1 cellular context compared by ENCODE assay signal in the genomic region with DNA sequence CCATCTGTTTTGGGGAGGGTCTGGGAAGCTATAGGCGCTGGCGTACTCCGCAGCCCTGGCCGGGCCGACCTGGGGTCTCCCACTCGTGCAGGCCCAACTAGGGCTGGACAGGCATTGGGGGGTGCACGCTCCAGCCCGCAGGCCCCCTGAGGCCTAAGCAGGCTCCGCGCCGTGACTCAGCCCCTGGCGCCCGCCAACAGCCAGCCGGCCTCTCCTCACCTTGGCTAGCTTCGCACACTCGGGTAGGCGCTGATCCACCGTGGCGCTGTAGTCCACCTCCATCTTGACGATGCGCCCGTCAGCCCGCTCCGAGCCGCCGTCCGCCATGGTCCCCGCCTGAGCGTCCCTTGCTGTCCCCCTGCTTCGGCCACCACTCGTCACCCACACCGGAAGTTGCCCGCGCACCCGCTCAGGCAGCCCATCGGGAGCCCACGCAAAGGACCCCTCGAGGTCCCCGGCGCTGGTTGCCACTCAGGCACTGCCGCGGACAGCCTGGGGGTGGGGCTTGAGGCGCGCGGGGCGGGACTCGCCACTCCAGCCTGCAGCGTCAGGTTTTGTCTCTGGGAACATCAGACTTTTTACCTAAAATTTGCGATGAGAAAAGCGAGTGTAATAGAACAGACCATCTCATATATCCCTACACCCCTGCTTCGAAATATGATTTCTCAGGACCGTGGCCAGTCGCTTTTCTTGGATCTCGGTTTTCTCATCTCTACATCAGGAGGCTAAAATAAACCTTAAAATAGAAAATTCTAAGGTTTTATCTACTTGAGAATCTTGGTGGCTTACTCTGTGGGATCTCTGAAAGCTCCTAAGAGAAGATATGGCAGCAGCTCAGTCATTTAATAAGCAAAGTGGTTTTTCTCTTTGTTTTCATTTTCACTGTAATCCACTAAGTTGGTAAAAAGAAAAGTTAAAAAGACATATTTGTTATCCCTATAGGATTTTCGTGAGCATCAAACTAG.
A peak's percentile ranks its signal among the peaks of the same experiment; 100 is the strongest.
TF ChIP-seq lines count a peak whose summit lies in the region.

A gene (minus strand): TSS at position 385 of the 965 bp plus-strand sequence. CDS start 58 bp downstream, at position 327.

TF ChIP-seq in HepG2, 621 proteins besides CTCF, POLR2A, EP300 and RAD21 (continued from another document and continues in another):
- TF ChIP-seq, protein P1, sequence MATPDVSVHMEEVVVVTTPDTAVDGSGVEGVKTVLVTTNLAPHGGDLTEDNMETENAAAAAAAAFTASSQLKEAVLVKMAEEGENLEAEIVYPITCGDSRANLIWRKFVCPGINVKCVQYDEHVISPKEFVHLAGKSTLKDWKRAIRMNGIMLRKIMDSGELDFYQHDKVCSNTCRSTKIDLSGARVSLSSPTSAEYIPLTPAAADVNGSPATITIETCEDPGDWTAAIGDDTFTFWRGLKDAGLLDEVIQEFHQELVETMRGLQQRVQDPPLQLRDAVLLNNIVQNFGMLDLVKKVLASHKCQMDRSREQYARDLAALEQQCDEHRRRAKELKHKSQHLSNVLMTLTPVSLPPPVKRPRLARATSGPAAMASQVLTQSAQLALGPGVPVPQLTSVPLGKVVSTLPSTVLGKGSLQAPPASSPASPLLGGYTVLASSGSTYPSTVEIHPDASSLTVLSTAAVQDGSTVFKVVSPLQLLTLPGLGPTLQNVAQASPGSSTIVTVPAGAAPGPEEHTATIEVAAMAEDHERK (CRISPR knock-in tag; IDR thresholded peaks at IDR 0.05; ENCODE audit: low read depth): peak; percentile 72; the same call in 1 of the 2 replicates
- TF ChIP-seq ZNF354B (CRISPR knock-in tag; IDR thresholded peaks at IDR 0.05) (0 out of 2 replicates have a peak, but pooled peaks have one; percentile 28), SOX6 (IDR thresholded peaks at IDR 0.05) (no peak), SOX6 (CRISPR knock-in tag; IDR thresholded peaks at IDR 0.05) (peak; percentile 76), NONO (IDR thresholded peaks at IDR 0.05) (no peak), NONO (CRISPR knock-in tag; conservative IDR thresholded peaks at IDR 0.05) (peak; percentile 97), SMAD3 (CRISPR knock-in tag; IDR thresholded peaks at IDR 0.05) (peak; percentile 83), ZNF460 (CRISPR knock-in tag; IDR thresholded peaks at IDR 0.05; ENCODE audit: borderline replicate concordance) (no peak; the same call in 1 of the 2 replicates), ZNF343 (CRISPR knock-in tag; IDR thresholded peaks at IDR 0.05) (peak; percentile 80; the same call in 1 of the 2 replicates), ZNF816 (CRISPR knock-in tag; IDR thresholded peaks at IDR 0.05; ENCODE audit: borderline replicate concordance) (peak; percentile 98), MLLT10 (CRISPR knock-in tag; IDR thresholded peaks at IDR 0.05) (no peak), ZIK1 (CRISPR knock-in tag; IDR thresholded peaks at IDR 0.05; ENCODE audit: borderline replicate concordance, low read depth) (peak; percentile 92), SOX5 (CRISPR knock-in tag; IDR thresholded peaks at IDR 0.05; ENCODE audit: borderline replicate concordance) (peak; percentile 54; the same call in 1 of the 2 replicates), PHF21A (CRISPR knock-in tag; IDR thresholded peaks at IDR 0.05) (peak; percentile 74; the same call in 1 of the 2 replicates), ZNF761 (CRISPR knock-in tag; conservative IDR thresholded peaks at IDR 0.05) (no peak; the same call in 1 of the 2 replicates), ZNF772 (CRISPR knock-in tag; IDR thresholded peaks at IDR 0.05) (peak; percentile 92; the same call in 1 of the 2 replicates), TGIF2 (CRISPR knock-in tag; IDR thresholded peaks at IDR 0.05) (peak; percentile 90)
- TF ChIP-seq, protein P2, sequence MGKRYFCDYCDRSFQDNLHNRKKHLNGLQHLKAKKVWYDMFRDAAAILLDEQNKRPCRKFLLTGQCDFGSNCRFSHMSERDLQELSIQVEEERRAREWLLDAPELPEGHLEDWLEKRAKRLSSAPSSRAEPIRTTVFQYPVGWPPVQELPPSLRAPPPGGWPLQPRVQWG (CRISPR knock-in tag; IDR thresholded peaks at IDR 0.05; ENCODE audit: borderline replicate concordance, low read depth): no peak
- TF ChIP-seq, protein P3, sequence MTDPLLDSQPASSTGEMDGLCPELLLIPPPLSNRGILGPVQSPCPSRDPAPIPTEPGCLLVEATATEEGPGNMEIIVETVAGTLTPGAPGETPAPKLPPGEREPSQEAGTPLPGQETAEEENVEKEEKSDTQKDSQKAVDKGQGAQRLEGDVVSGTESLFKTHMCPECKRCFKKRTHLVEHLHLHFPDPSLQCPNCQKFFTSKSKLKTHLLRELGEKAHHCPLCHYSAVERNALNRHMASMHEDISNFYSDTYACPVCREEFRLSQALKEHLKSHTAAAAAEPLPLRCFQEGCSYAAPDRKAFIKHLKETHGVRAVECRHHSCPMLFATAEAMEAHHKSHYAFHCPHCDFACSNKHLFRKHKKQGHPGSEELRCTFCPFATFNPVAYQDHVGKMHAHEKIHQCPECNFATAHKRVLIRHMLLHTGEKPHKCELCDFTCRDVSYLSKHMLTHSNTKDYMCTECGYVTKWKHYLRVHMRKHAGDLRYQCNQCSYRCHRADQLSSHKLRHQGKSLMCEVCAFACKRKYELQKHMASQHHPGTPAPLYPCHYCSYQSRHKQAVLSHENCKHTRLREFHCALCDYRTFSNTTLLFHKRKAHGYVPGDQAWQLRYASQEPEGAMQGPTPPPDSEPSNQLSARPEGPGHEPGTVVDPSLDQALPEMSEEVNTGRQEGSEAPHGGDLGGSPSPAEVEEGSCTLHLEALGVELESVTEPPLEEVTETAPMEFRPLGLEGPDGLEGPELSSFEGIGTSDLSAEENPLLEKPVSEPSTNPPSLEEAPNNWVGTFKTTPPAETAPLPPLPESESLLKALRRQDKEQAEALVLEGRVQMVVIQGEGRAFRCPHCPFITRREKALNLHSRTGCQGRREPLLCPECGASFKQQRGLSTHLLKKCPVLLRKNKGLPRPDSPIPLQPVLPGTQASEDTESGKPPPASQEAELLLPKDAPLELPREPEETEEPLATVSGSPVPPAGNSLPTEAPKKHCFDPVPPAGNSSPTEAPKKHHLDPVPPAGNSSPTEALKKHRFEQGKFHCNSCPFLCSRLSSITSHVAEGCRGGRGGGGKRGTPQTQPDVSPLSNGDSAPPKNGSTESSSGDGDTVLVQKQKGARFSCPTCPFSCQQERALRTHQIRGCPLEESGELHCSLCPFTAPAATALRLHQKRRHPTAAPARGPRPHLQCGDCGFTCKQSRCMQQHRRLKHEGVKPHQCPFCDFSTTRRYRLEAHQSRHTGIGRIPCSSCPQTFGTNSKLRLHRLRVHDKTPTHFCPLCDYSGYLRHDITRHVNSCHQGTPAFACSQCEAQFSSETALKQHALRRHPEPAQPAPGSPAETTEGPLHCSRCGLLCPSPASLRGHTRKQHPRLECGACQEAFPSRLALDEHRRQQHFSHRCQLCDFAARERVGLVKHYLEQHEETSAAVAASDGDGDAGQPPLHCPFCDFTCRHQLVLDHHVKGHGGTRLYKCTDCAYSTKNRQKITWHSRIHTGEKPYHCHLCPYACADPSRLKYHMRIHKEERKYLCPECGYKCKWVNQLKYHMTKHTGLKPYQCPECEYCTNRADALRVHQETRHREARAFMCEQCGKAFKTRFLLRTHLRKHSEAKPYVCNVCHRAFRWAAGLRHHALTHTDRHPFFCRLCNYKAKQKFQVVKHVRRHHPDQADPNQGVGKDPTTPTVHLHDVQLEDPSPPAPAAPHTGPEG (CRISPR knock-in tag; IDR thresholded peaks at IDR 0.05): peak; percentile 91
- TF ChIP-seq, protein P4, sequence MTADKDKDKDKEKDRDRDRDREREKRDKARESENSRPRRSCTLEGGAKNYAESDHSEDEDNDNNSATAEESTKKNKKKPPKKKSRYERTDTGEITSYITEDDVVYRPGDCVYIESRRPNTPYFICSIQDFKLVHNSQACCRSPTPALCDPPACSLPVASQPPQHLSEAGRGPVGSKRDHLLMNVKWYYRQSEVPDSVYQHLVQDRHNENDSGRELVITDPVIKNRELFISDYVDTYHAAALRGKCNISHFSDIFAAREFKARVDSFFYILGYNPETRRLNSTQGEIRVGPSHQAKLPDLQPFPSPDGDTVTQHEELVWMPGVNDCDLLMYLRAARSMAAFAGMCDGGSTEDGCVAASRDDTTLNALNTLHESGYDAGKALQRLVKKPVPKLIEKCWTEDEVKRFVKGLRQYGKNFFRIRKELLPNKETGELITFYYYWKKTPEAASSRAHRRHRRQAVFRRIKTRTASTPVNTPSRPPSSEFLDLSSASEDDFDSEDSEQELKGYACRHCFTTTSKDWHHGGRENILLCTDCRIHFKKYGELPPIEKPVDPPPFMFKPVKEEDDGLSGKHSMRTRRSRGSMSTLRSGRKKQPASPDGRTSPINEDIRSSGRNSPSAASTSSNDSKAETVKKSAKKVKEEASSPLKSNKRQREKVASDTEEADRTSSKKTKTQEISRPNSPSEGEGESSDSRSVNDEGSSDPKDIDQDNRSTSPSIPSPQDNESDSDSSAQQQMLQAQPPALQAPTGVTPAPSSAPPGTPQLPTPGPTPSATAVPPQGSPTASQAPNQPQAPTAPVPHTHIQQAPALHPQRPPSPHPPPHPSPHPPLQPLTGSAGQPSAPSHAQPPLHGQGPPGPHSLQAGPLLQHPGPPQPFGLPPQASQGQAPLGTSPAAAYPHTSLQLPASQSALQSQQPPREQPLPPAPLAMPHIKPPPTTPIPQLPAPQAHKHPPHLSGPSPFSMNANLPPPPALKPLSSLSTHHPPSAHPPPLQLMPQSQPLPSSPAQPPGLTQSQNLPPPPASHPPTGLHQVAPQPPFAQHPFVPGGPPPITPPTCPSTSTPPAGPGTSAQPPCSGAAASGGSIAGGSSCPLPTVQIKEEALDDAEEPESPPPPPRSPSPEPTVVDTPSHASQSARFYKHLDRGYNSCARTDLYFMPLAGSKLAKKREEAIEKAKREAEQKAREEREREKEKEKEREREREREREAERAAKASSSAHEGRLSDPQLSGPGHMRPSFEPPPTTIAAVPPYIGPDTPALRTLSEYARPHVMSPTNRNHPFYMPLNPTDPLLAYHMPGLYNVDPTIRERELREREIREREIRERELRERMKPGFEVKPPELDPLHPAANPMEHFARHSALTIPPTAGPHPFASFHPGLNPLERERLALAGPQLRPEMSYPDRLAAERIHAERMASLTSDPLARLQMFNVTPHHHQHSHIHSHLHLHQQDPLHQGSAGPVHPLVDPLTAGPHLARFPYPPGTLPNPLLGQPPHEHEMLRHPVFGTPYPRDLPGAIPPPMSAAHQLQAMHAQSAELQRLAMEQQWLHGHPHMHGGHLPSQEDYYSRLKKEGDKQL (CRISPR knock-in tag; IDR thresholded peaks at IDR 0.05; ENCODE audit: low read depth): peak; percentile 40; the same call in 1 of the 2 replicates
- TF ChIP-seq, protein P5, sequence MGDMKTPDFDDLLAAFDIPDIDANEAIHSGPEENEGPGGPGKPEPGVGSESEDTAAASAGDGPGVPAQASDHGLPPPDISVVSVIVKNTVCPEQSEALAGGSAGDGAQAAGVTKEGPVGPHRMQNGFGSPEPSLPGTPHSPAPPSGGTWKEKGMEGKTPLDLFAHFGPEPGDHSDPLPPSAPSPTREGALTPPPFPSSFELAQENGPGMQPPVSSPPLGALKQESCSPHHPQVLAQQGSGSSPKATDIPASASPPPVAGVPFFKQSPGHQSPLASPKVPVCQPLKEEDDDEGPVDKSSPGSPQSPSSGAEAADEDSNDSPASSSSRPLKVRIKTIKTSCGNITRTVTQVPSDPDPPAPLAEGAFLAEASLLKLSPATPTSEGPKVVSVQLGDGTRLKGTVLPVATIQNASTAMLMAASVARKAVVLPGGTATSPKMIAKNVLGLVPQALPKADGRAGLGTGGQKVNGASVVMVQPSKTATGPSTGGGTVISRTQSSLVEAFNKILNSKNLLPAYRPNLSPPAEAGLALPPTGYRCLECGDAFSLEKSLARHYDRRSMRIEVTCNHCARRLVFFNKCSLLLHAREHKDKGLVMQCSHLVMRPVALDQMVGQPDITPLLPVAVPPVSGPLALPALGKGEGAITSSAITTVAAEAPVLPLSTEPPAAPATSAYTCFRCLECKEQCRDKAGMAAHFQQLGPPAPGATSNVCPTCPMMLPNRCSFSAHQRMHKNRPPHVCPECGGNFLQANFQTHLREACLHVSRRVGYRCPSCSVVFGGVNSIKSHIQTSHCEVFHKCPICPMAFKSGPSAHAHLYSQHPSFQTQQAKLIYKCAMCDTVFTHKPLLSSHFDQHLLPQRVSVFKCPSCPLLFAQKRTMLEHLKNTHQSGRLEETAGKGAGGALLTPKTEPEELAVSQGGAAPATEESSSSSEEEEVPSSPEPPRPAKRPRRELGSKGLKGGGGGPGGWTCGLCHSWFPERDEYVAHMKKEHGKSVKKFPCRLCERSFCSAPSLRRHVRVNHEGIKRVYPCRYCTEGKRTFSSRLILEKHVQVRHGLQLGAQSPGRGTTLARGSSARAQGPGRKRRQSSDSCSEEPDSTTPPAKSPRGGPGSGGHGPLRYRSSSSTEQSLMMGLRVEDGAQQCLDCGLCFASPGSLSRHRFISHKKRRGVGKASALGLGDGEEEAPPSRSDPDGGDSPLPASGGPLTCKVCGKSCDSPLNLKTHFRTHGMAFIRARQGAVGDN (CRISPR knock-in tag; IDR thresholded peaks at IDR 0.05): peak; percentile 95
- TF ChIP-seq, protein P6, sequence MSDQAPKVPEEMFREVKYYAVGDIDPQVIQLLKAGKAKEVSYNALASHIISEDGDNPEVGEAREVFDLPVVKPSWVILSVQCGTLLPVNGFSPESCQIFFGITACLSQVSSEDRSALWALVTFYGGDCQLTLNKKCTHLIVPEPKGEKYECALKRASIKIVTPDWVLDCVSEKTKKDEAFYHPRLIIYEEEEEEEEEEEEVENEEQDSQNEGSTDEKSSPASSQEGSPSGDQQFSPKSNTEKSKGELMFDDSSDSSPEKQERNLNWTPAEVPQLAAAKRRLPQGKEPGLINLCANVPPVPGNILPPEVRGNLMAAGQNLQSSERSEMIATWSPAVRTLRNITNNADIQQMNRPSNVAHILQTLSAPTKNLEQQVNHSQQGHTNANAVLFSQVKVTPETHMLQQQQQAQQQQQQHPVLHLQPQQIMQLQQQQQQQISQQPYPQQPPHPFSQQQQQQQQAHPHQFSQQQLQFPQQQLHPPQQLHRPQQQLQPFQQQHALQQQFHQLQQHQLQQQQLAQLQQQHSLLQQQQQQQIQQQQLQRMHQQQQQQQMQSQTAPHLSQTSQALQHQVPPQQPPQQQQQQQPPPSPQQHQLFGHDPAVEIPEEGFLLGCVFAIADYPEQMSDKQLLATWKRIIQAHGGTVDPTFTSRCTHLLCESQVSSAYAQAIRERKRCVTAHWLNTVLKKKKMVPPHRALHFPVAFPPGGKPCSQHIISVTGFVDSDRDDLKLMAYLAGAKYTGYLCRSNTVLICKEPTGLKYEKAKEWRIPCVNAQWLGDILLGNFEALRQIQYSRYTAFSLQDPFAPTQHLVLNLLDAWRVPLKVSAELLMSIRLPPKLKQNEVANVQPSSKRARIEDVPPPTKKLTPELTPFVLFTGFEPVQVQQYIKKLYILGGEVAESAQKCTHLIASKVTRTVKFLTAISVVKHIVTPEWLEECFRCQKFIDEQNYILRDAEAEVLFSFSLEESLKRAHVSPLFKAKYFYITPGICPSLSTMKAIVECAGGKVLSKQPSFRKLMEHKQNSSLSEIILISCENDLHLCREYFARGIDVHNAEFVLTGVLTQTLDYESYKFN (CRISPR knock-in tag; conservative IDR thresholded peaks at IDR 0.05): peak; percentile 69
- TF ChIP-seq, protein P7, sequence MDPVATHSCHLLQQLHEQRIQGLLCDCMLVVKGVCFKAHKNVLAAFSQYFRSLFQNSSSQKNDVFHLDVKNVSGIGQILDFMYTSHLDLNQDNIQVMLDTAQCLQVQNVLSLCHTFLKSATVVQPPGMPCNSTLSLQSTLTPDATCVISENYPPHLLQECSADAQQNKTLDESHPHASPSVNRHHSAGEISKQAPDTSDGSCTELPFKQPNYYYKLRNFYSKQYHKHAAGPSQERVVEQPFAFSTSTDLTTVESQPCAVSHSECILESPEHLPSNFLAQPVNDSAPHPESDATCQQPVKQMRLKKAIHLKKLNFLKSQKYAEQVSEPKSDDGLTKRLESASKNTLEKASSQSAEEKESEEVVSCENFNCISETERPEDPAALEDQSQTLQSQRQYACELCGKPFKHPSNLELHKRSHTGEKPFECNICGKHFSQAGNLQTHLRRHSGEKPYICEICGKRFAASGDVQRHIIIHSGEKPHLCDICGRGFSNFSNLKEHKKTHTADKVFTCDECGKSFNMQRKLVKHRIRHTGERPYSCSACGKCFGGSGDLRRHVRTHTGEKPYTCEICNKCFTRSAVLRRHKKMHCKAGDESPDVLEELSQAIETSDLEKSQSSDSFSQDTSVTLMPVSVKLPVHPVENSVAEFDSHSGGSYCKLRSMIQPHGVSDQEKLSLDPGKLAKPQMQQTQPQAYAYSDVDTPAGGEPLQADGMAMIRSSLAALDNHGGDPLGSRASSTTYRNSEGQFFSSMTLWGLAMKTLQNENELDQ (CRISPR knock-in tag; IDR thresholded peaks at IDR 0.05; ENCODE audit: borderline replicate concordance): peak; percentile 95
